Comparison of ENCODE assay signal across 1 cellular context in genomic region chr18:48404707-48405106, GRCh38.
TF ChIP-seq lines count a peak whose summit lies in the region.

No MANE protein-coding gene starts in this region.

TF ChIP-seq in HCT116, 20 proteins besides CTCF, POLR2A, EP300 and RAD21 (continued from another document):
- TF ChIP-seq REST (IDR thresholded peaks at IDR 0.05; ENCODE audit: low read depth), result no peak
- TF ChIP-seq SRF (IDR thresholded peaks at IDR 0.05; ENCODE audit: low read depth), result no peak
- no peak for TF ChIP-seq ZFX (IDR thresholded peaks at IDR 0.05)
- no peak for TF ChIP-seq CEBPB (IDR thresholded peaks at IDR 0.05; ENCODE audit: low read depth)
- TF ChIP-seq CBX3 (IDR thresholded peaks at IDR 0.05; ENCODE audit: low read depth), result no peak
- no peak for TF ChIP-seq TCF7L2 (IDR thresholded peaks at IDR 0.05; ENCODE audit: borderline replicate concordance, extremely low read depth, insufficient read depth, insufficient read length)
- TF ChIP-seq EZH2phosphoT487 (IDR thresholded peaks at IDR 0.05; ENCODE audit: borderline replicate concordance), result no peak
- TF ChIP-seq ZBTB33 (IDR thresholded peaks at IDR 0.05; ENCODE audit: extremely low read depth, insufficient replicate concordance, low read length), result no peak
